In genomic region chr11:578276-579035, GRCh38 we compare ENCODE assay signal across 11 cellular contexts. TPM values are rescaled to one million over a fixed set of nuclear protein-coding genes. Genes with fewer than 3 reads are reported as not detected.
DNase-seq lines count a peak whose midpoint lies in the region; ATAC-seq, FAIRE-seq and TF ChIP-seq lines count a peak whose summit lies in the region.
"Had no signal": no experiment of that assay in that cellular context is flagged by ENCODE, and none has a peak within 500 bp of the region (broad histone marks: within the 10 kb centered on the region; RNA-seq: fewer than 3 reads in every experiment).

No MANE protein-coding gene starts in this region.

- peaks cover 39% of the 10 kb centered on the region for H3K4me1 Mint-ChIP-seq in astrocyte (ENCODE audit: low read depth, unreplicated experiment)

- no peak for TF ChIP-seq EP300 in stomach (IDR thresholded peaks at IDR 0.05)

- H3K27me3 ChIP-seq in astrocyte (ENCODE audit: insufficient read depth, low read length) (peaks cover 6% of the 10 kb centered on the region), lung (ENCODE audit: control insufficient read depth, insufficient read depth) (no peaks in the 10 kb centered on the region), stomach (peaks cover 0 to 12% (median 4%) of the 10 kb centered on the region in 3 donors)

- no peak for DNase-seq in HFF-Myc (ENCODE audit: extremely low read depth, low read depth)
- no peak for DNase-seq in astrocyte (ENCODE audit: low read depth)
- no peak for DNase-seq in lung (ENCODE audit: low spot score)
- no peak for DNase-seq in iPS-NIHi11 (ENCODE audit: low spot score)
- no peak for DNase-seq in NCI-H446 treated with DMSO at 0.1 percent for 48 hours (lab: John Stamatoyannopoulos, UW)
- no peak for DNase-seq in stomach
- DNase-seq: DMS79 treated with DMSO at 0.1 percent for 48 hours; NCI-H1417 treated with DMSO at 0.1 percent for 48 hours; stimulated activated CD4-positive, alpha-beta T cell treated with anti-CD3 and anti-CD28 coated beads, Interleukin-15, amount 100 ng/mL, for 24 hours had no signal

- peak overlapping the region; percentile 26 for H3K27ac Mint-ChIP-seq in astrocyte (ENCODE audit: unreplicated experiment)

- H3K27me3 Mint-ChIP-seq in astrocyte (ENCODE audit: low read depth, unreplicated experiment): peaks cover 13% of the 10 kb centered on the region

- peaks cover 61% of the 10 kb centered on the region for H3K79me2 ChIP-seq in astrocyte (ENCODE audit: insufficient read depth, low read length)

- peaks cover 58% of the 10 kb centered on the region for H4K20me1 ChIP-seq in astrocyte (ENCODE audit: insufficient read depth, low read length)

- no peaks in the 10 kb centered on the region for H3K9me3 ChIP-seq in astrocyte (ENCODE audit: insufficient read depth, low read depth, low read length)
- H3K9me3 ChIP-seq in lung (ENCODE audit: control insufficient read depth in 2 of 2, insufficient read depth in 1 of 2, low read length in 1 of 2): no peaks in the 10 kb centered on the region
- no peaks in the 10 kb centered on the region for H3K9me3 ChIP-seq in stomach

- H3K4me3 Mint-ChIP-seq in astrocyte (ENCODE audit: unreplicated experiment): peak overlapping the region; percentile 98

- TF ChIP-seq CTCF in 22Rv1 (IDR thresholded peaks at IDR 0.05): no peak
- no peak for TF ChIP-seq CTCF in HFF-Myc (IDR thresholded peaks at IDR 0.05; ENCODE audit: low read depth, low read length, missing control alignments)
- TF ChIP-seq CTCF in astrocyte (IDR thresholded peaks at IDR 0.05; ENCODE audit: insufficient read depth, low read depth, low read length): no peak
- no peak for TF ChIP-seq CTCF in lung (IDR thresholded peaks at IDR 0.05; ENCODE audit: control extremely low read depth, extremely low read depth)
- no peak for TF ChIP-seq CTCF in stomach (IDR thresholded peaks at IDR 0.05)

- no peak for FAIRE-seq in astrocyte (lab: Jason Lieb, UNC)

- 0 out of 2 replicates have a peak overlapping the region, but pooled peaks have one; percentile 91 for H3K27ac ChIP-seq in 22Rv1
- H3K27ac ChIP-seq in astrocyte (ENCODE audit: low read depth, low read length): no peak overlapping the region
- H3K27ac ChIP-seq in lung (ENCODE audit: low read depth in 1 of 2, low read length in 1 of 2): no peak overlapping the region
- no peak overlapping the region for H3K27ac ChIP-seq in stomach

- ATAC-seq in lung (ENCODE audit: insufficient read depth, low FRiP score) (no peak), GM18502 (IDR thresholded peaks at IDR 0.05; ENCODE audit: poor library complexity, unreplicated experiment) (no peak)

- H2AFZ ChIP-seq in astrocyte (ENCODE audit: low read depth, low read length): no peak overlapping the region

- H3K36me3 ChIP-seq in astrocyte (ENCODE audit: insufficient read depth, low read length) (peaks cover 5% of the 10 kb centered on the region), lung (ENCODE audit: control insufficient read depth in 2 of 2, insufficient read depth in 2 of 2, low read length in 2 of 2) (peaks cover 0 to 12% of the 10 kb centered on the region in 2 donors), stomach (peaks cover 18 to 23% (median 22%) of the 10 kb centered on the region in 4 donors)

- WGBS in lung, 2 donors: 75 to 83% methylated on average over 21 of the region's 21 CpGs
- 50 to 66% (median 58%) methylated on average over 17 to 21 of the region's 21 CpGs for WGBS in stomach, 5 donors

- H3K4me3 ChIP-seq in HFF-Myc (replicated peaks; ENCODE audit: low read depth, low read length) (peak overlapping the region; percentile 91), astrocyte (ENCODE audit: insufficient read depth, low read depth, low read length) (peak overlapping the region; percentile 98), lung (peak overlapping the region; percentile 3), stomach (peak overlapping the region in 2 of 4 donors; percentile 82 to 98)

- intact Hi-C loops in stomach (cut with DNase I; ENCODE audit: low total_unique reads): no loop called here

- H3K9ac ChIP-seq in astrocyte (ENCODE audit: low read length): peak overlapping the region; percentile 99

- peak overlapping the region; percentile 96 for H3K4me2 ChIP-seq in astrocyte (ENCODE audit: low read length)

- TF ChIP-seq POLR2A in stomach (IDR thresholded peaks at IDR 0.05): no peak

- no peaks in the 10 kb centered on the region for H3K9me3 Mint-ChIP-seq in astrocyte (ENCODE audit: unreplicated experiment)

- H3K4me1 ChIP-seq in astrocyte (ENCODE audit: insufficient read depth, low read length) (peaks cover 16% of the 10 kb centered on the region), lung (ENCODE audit: control insufficient read depth in 2 of 2, insufficient read depth in 2 of 2, low read length in 2 of 2) (peaks cover 12 to 34% of the 10 kb centered on the region in 2 donors), stomach (peaks cover 42 to 72% (median 60%) of the 10 kb centered on the region in 4 donors)

- H3K36me3 Mint-ChIP-seq in astrocyte (ENCODE audit: low read depth, unreplicated experiment): peaks cover 12% of the 10 kb centered on the region

RNA-seq across cellular contexts. Expression of gene PHRF1, which starts 2.2 kb away (rescaled TPM):
- total RNA-seq in astrocyte: 38.0 and 38.3 TPM in 2 replicates
- 10 to 100 TPM; 23.2 to 39.3 TPM for total RNA-seq in lung
- polyA plus RNA-seq in lung: 10 to 100 TPM; 16.3 to 23.7 TPM
- 10 to 100 TPM; 17.5 to 60.8 (median 29.9) TPM for total RNA-seq in stomach
- 10 to 100 TPM in 1 of 3 donors, 1 to 10 TPM in 2; 7.9 to 14.8 (median 9.4) TPM for polyA plus RNA-seq in stomach

RNA-seq across cellular contexts. Expression of gene RASSF7, which starts 17.7 kb away (rescaled TPM):
- total RNA-seq in astrocyte (31.1 and 32.3 TPM in 2 replicates), lung (10 to 100 TPM; 53.5 to 79.4 TPM), stomach (100 to 1,000 TPM in 2 of 5 donors, 10 to 100 TPM in 3; 16.7 to 330 (median 86.6) TPM)
- polyA plus RNA-seq in lung (100 to 1,000 TPM in 1 of 2 donors, 10 to 100 TPM in 1; 47.9 to 153 TPM), stomach (100 to 1,000 TPM in 2 of 3 donors, 10 to 100 TPM in 1; 73.0 to 121 (median 103) TPM)

RNA-seq across cellular contexts. Expression of gene LMNTD2, which starts 17.9 kb away (rescaled TPM):
- 2.5 and 2.8 TPM in 2 replicates for total RNA-seq in astrocyte
- 1 to 10 TPM; 3.0 to 9.7 TPM for total RNA-seq in lung
- 1 to 10 TPM; 2.3 to 4.6 TPM for polyA plus RNA-seq in lung
- total RNA-seq in stomach: 10 to 100 TPM in 3 of 5 donors, 1 to 10 TPM in 1, under 1 TPM in 1; 0.55 to 92.7 (median 12.8) TPM
- 1 to 10 TPM; 6.3 to 9.2 (median 7.2) TPM for polyA plus RNA-seq in stomach

RNA-seq across cellular contexts. Expression of gene IRF7, which starts 37.3 kb away (rescaled TPM):
- total RNA-seq in astrocyte (75.4 and 80.6 TPM in 2 replicates), lung (10 to 100 TPM; 24.7 to 43.5 TPM), stomach (10 to 100 TPM in 4 of 5 donors, 1 to 10 TPM in 1; 5.7 to 49.1 (median 22.5) TPM)
- polyA plus RNA-seq in lung (10 to 100 TPM; 62.1 to 68.3 TPM), stomach (10 to 100 TPM; 33.0 to 43.8 (median 40.8) TPM)

RNA-seq across cellular contexts. Expression of gene LRRC56, which starts 41.1 kb away (rescaled TPM):
- total RNA-seq in astrocyte (0.82 and 1.8 TPM in 2 replicates), lung (10 to 100 TPM in 1 of 2 donors, 1 to 10 TPM in 1; 3.4 to 11.7 TPM), stomach (1 to 10 TPM in 3 of 5 donors, under 1 TPM in 1, not detected in 1; 0.18 to 8.1 (median 3.3) TPM)
- polyA plus RNA-seq in lung (1 to 10 TPM; 3.8 to 5.7 TPM), stomach (1 to 10 TPM; 2.1 to 2.9 (median 2.9) TPM)
